Comparison of ENCODE assay signal across 8 cellular contexts in genomic region chr1:25432364-25432719, GRCh38. TPM values are rescaled to one million over a fixed set of nuclear protein-coding genes. Genes with fewer than 3 reads are reported as not detected.
DNase-seq lines count a peak whose midpoint lies in the region; ATAC-seq and TF ChIP-seq lines count a peak whose summit lies in the region.

No MANE protein-coding gene starts in this region.

- TF ChIP-seq CTCF in HCT116 (IDR thresholded peaks at IDR 0.05 in 2 of 3, conservative IDR thresholded peaks at IDR 0.05 in 1 of 3; ENCODE audit: borderline replicate concordance in 1 of 3, insufficient read depth in 1 of 3, low read depth in 2 of 3, low read length in 2 of 3), result no peak
- TF ChIP-seq CTCF in VCaP (conservative IDR thresholded peaks at IDR 0.05), result no peak
- no peak for TF ChIP-seq CTCF in fibroblast of pulmonary artery (IDR thresholded peaks at IDR 0.05; ENCODE audit: low read length, missing control alignments)

- H3K9me2 ChIP-seq in HCT116 (ENCODE audit: insufficient read depth), result no peaks in the 10 kb centered on the region

- no peaks in the 10 kb centered on the region for H3K79me2 ChIP-seq in HCT116 (ENCODE audit: insufficient read depth, low read length)

- no TSS peak for BruUV-seq in HCT116 (replicated peaks; lab: Mats Ljungman, UMichigan)

- peaks cover 3% of the 10 kb centered on the region for H3K79me1 ChIP-seq in neuronal stem cell (ENCODE audit: low read depth, low read length)

- no peak overlapping the region for H2AK5ac ChIP-seq in neuronal stem cell (ENCODE audit: low read depth, low read length)

- no peak overlapping the region for H3K4ac ChIP-seq in neuronal stem cell (ENCODE audit: low read length)

- intact Hi-C loops in HCT116 (cut with micrococcal nuclease), result no loop called here

- no peaks in the 10 kb centered on the region for H3K9me3 ChIP-seq in HCT116 (ENCODE audit: control insufficient read depth in 1 of 2, insufficient read depth in 1 of 2, low read depth in 1 of 2, low read length in 2 of 2)
- H3K9me3 ChIP-seq in neuronal stem cell (replicated peaks in 1 of 2; ENCODE audit: control insufficient read depth in 2 of 2, insufficient read depth in 1 of 2, low read depth in 1 of 2, low read length in 2 of 2), result no peaks in the 10 kb centered on the region

- peaks cover 8 to 14% of the 10 kb centered on the region in 2 experiments; a peak in 3 of 4 replicates for H3K4me1 ChIP-seq in HCT116 (ENCODE audit: control insufficient read depth in 1 of 2, insufficient read depth in 2 of 2, low read length in 2 of 2)
- no peaks in the 10 kb centered on the region for H3K4me1 ChIP-seq in neuronal stem cell (ENCODE audit: control insufficient read depth in 2 of 2, insufficient read depth in 1 of 2, low read depth in 1 of 2, low read length in 2 of 2)

- no peak overlapping the region for H2BK12ac ChIP-seq in neuronal stem cell (ENCODE audit: low read length)

- RAD21 ChIA-PET in HCT116 (lab: Charles Lee; ENCODE audit: low non-redundant PET in 1 of 2, low total read pairs in 2 of 2, uncharacterized antibody in 2 of 2, unreplicated experiment in 2 of 2), result no interaction called here

- no peaks in the 10 kb centered on the region for H4K20me1 ChIP-seq in HCT116 (ENCODE audit: insufficient read depth)

- H2AFZ ChIP-seq in HCT116 (ENCODE audit: low read depth, low read length, poor library complexity, severe bottlenecking) (no peak overlapping the region), neuronal stem cell (ENCODE audit: low read length) (no peak overlapping the region)

- no peak for TF ChIP-seq RAD21 in HCT116 (IDR thresholded peaks at IDR 0.05; ENCODE audit: low read depth)

- H4K8ac ChIP-seq in neuronal stem cell (ENCODE audit: low read depth, low read length), result no peak overlapping the region

- H3K18ac ChIP-seq in neuronal stem cell (ENCODE audit: low read length), result no peak overlapping the region

- CTCF ChIA-PET in HCT116 (lab: Charles Lee), result interaction anchor here (0.7 to 1.3 kb wide), 2 partner anchors 18 to 72 kb away, joined by 4 read pairs; no protein-coding TSS in a partner anchor

- no peak for TF ChIP-seq POLR2A in HCT116 (IDR thresholded peaks at IDR 0.05; ENCODE audit: borderline replicate concordance, extremely low read depth, insufficient read depth, insufficient read length)

- H3K4me3 ChIP-seq in HCT116 (replicated peaks in 1 of 2; ENCODE audit: low read depth in 1 of 2, low read length in 2 of 2), result peak overlapping the region in 1 of 2 experiments; percentile 71; a peak in 1 of 4 replicates
- peak overlapping the region; percentile 73 for H3K4me3 ChIP-seq in fibroblast of pulmonary artery (replicated peaks; ENCODE audit: low read depth, low read length)
- peak overlapping the region; percentile 84 for H3K4me3 ChIP-seq in skeletal muscle cell (ENCODE audit: low read depth, low read length)
- peak overlapping the region in 1 of 2 donors; percentile 67 for H3K4me3 ChIP-seq in neuronal stem cell (ENCODE audit: low read length in 2 of 2)

- no peak for ATAC-seq in HCT116
- no peak for ATAC-seq in HG03095 (IDR thresholded peaks at IDR 0.05; ENCODE audit: unreplicated experiment)
- no peak for ATAC-seq in GM19397 (IDR thresholded peaks at IDR 0.05; ENCODE audit: unreplicated experiment)

- H2BK15ac ChIP-seq in neuronal stem cell (ENCODE audit: low read length), result no peak overlapping the region

- no peak overlapping the region for H3K9ac ChIP-seq in HCT116 (ENCODE audit: low read length)
- no peak overlapping the region for H3K9ac ChIP-seq in neuronal stem cell (ENCODE audit: low read depth, low read length, poor library complexity)

- H3K27me3 ChIP-seq in HCT116 (ENCODE audit: insufficient read depth, low read length) (no peaks in the 10 kb centered on the region), neuronal stem cell (ENCODE audit: control insufficient read depth in 3 of 3, insufficient read depth in 3 of 3, low read depth in 1 of 3, low read length in 3 of 3) (no peaks in the 10 kb centered on the region)

- H3K23ac ChIP-seq in neuronal stem cell (ENCODE audit: low read depth, low read length, poor library complexity), result no peak overlapping the region

- no peak overlapping the region for H3K27ac ChIP-seq in HCT116 (ENCODE audit: low read depth, low read length)
- H3K27ac ChIP-seq in VCaP, result peak overlapping the region; percentile 93
- H3K27ac ChIP-seq in neuronal stem cell (replicated peaks; ENCODE audit: low read length), result no peak overlapping the region

- WGBS in neuronal stem cell (ENCODE audit: extremely low coverage in 2 of 2, insufficient read length in 2 of 2, insufficient replicate concordance in 1 of 2), 2 donors, result no CpG with 5 or more reads among the region's 2 CpGs

- no peak overlapping the region for H2BK120ac ChIP-seq in neuronal stem cell (ENCODE audit: low read depth, low read length)

- H3K36me3 ChIP-seq in HCT116 (ENCODE audit: control insufficient read depth in 1 of 2, insufficient read depth in 2 of 2, low read length in 2 of 2) (no peaks in the 10 kb centered on the region), neuronal stem cell (replicated peaks in 1 of 2; ENCODE audit: control insufficient read depth in 2 of 2, insufficient read depth in 2 of 2, low read length in 2 of 2) (no peaks in the 10 kb centered on the region)

- DNase-seq in HCT116 (ENCODE audit: low read depth, low spot score) (no peak), fibroblast of pulmonary artery (ENCODE audit: low read depth) (no peak), skeletal muscle cell (ENCODE audit: low read depth) (no peak), neuronal stem cell (ENCODE audit: low spot score) (no peak), NCI-H526 treated with DMSO at 0.1 percent for 48 hours (lab: John Stamatoyannopoulos, UW) (no peak)

- POLR2A ChIA-PET in HCT116 (lab: Charles Lee), result interaction anchor here (1.1 kb wide), 1 partner anchor 185 kb away, joined by 3 read pairs; the partner anchor contains the start of gene RSRP1

- H4K91ac ChIP-seq in neuronal stem cell (ENCODE audit: low read depth, low read length, poor library complexity), result no peak overlapping the region

- no peak overlapping the region for H3K14ac ChIP-seq in neuronal stem cell (ENCODE audit: low read length)

- H3K4me2 ChIP-seq in HCT116 (ENCODE audit: low read length), result peak overlapping the region; percentile 85
- H3K4me2 ChIP-seq in neuronal stem cell (ENCODE audit: insufficient read depth, low read length, poor library complexity, severe bottlenecking), result no peak overlapping the region

- no peak overlapping the region for H2BK5ac ChIP-seq in neuronal stem cell (ENCODE audit: low read length)

TF ChIP-seq in HCT116, 20 proteins besides CTCF, POLR2A, EP300 and RAD21 (continues in another document):
- TF ChIP-seq ZNF274 (IDR thresholded peaks at IDR 0.05; ENCODE audit: low read depth, low read length) (no peak), EZH2 (IDR thresholded peaks at IDR 0.05) (no peak), TCF7L2 (IDR thresholded peaks at IDR 0.05; ENCODE audit: borderline replicate concordance, extremely low read depth, insufficient read depth, insufficient read length) (no peak), SP1 (IDR thresholded peaks at IDR 0.05; ENCODE audit: low read depth) (no peak), CEBPB (IDR thresholded peaks at IDR 0.05; ENCODE audit: low read depth) (no peak), ELF1 (IDR thresholded peaks at IDR 0.05; ENCODE audit: borderline replicate concordance, low read depth) (no peak), CBX3 (IDR thresholded peaks at IDR 0.05; ENCODE audit: low read depth) (no peak), POLR2AphosphoS5 (IDR thresholded peaks at IDR 0.05; ENCODE audit: low read depth, low read length) (no peak)
- TF ChIP-seq, protein P1, sequence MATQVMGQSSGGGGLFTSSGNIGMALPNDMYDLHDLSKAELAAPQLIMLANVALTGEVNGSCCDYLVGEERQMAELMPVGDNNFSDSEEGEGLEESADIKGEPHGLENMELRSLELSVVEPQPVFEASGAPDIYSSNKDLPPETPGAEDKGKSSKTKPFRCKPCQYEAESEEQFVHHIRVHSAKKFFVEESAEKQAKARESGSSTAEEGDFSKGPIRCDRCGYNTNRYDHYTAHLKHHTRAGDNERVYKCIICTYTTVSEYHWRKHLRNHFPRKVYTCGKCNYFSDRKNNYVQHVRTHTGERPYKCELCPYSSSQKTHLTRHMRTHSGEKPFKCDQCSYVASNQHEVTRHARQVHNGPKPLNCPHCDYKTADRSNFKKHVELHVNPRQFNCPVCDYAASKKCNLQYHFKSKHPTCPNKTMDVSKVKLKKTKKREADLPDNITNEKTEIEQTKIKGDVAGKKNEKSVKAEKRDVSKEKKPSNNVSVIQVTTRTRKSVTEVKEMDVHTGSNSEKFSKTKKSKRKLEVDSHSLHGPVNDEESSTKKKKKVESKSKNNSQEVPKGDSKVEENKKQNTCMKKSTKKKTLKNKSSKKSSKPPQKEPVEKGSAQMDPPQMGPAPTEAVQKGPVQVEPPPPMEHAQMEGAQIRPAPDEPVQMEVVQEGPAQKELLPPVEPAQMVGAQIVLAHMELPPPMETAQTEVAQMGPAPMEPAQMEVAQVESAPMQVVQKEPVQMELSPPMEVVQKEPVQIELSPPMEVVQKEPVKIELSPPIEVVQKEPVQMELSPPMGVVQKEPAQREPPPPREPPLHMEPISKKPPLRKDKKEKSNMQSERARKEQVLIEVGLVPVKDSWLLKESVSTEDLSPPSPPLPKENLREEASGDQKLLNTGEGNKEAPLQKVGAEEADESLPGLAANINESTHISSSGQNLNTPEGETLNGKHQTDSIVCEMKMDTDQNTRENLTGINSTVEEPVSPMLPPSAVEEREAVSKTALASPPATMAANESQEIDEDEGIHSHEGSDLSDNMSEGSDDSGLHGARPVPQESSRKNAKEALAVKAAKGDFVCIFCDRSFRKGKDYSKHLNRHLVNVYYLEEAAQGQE (IDR thresholded peaks at IDR 0.05; ENCODE audit: low read depth), result no peak

RNA-seq across cellular contexts. Expression of gene MACO1, which starts 1.6 kb away (rescaled TPM):
- total RNA-seq in HCT116 (2021; ENCODE audit: unreplicated experiment), result 9.8 TPM
- polyA plus RNA-seq in HCT116 (2012), result 3.9 and 5.8 TPM in 2 replicates
- 14.5 TPM for polyA plus RNA-seq in neuronal stem cell (2013, experiment 1 of 2)
- 16.1 TPM for polyA plus RNA-seq in neuronal stem cell (2013, experiment 2 of 2)

RNA-seq across cellular contexts. Expression of gene RHCE, which starts 11.7 kb away (rescaled TPM):
- 0.64 TPM for total RNA-seq in HCT116 (2021; ENCODE audit: unreplicated experiment)
- 1.2 and 1.9 TPM in 2 replicates for polyA plus RNA-seq in HCT116 (2012)
- 0.70 TPM for polyA plus RNA-seq in neuronal stem cell (2013, experiment 1 of 2)
- 0.54 TPM for polyA plus RNA-seq in neuronal stem cell (2013, experiment 2 of 2)
